ENCODE assay signal across 1 cellular context in the genomic region with DNA sequence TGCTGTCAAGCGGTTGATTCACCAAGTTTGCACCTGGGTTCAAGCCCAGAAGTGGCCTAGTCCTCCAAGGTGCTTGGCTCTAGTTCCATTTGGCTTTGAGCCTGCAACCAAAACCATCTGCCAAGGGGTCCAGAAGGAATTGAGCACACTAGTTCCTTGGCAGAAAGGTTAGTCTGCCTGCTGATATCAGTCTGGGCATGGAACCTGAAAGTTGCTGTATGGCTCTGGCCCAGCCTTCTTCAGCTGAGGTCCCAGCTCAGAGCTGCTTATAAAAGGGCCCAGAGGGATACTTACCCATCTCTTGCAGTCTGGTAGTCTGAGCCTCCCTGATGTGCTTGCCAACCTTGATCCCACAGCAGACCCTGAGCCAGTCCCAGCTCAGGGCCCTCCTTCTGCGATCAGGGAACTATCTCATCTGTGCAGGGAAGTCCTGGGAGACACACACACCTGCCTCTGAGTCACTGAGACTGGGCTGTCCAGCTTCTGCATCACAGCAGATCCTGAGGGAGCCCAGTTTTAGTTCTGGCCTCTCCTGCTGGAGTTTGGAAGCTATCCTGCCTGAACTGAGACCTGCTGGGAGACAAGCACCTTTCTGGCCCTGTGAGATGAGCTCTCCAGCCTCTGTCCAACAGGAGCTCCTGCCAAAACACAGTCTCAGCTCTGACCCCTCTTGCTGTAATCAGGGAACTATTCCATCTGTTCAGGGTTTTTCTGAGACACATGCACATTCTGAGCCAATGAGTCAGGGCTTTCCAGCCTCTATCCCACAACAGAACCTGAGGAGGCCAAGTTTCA.
TF ChIP-seq lines count a peak whose summit lies in the region.

No MANE protein-coding gene starts in this region.

TF ChIP-seq in H1, 55 proteins besides CTCF, POLR2A, EP300 and RAD21 (continued from another document):
- TF ChIP-seq, protein P1, sequence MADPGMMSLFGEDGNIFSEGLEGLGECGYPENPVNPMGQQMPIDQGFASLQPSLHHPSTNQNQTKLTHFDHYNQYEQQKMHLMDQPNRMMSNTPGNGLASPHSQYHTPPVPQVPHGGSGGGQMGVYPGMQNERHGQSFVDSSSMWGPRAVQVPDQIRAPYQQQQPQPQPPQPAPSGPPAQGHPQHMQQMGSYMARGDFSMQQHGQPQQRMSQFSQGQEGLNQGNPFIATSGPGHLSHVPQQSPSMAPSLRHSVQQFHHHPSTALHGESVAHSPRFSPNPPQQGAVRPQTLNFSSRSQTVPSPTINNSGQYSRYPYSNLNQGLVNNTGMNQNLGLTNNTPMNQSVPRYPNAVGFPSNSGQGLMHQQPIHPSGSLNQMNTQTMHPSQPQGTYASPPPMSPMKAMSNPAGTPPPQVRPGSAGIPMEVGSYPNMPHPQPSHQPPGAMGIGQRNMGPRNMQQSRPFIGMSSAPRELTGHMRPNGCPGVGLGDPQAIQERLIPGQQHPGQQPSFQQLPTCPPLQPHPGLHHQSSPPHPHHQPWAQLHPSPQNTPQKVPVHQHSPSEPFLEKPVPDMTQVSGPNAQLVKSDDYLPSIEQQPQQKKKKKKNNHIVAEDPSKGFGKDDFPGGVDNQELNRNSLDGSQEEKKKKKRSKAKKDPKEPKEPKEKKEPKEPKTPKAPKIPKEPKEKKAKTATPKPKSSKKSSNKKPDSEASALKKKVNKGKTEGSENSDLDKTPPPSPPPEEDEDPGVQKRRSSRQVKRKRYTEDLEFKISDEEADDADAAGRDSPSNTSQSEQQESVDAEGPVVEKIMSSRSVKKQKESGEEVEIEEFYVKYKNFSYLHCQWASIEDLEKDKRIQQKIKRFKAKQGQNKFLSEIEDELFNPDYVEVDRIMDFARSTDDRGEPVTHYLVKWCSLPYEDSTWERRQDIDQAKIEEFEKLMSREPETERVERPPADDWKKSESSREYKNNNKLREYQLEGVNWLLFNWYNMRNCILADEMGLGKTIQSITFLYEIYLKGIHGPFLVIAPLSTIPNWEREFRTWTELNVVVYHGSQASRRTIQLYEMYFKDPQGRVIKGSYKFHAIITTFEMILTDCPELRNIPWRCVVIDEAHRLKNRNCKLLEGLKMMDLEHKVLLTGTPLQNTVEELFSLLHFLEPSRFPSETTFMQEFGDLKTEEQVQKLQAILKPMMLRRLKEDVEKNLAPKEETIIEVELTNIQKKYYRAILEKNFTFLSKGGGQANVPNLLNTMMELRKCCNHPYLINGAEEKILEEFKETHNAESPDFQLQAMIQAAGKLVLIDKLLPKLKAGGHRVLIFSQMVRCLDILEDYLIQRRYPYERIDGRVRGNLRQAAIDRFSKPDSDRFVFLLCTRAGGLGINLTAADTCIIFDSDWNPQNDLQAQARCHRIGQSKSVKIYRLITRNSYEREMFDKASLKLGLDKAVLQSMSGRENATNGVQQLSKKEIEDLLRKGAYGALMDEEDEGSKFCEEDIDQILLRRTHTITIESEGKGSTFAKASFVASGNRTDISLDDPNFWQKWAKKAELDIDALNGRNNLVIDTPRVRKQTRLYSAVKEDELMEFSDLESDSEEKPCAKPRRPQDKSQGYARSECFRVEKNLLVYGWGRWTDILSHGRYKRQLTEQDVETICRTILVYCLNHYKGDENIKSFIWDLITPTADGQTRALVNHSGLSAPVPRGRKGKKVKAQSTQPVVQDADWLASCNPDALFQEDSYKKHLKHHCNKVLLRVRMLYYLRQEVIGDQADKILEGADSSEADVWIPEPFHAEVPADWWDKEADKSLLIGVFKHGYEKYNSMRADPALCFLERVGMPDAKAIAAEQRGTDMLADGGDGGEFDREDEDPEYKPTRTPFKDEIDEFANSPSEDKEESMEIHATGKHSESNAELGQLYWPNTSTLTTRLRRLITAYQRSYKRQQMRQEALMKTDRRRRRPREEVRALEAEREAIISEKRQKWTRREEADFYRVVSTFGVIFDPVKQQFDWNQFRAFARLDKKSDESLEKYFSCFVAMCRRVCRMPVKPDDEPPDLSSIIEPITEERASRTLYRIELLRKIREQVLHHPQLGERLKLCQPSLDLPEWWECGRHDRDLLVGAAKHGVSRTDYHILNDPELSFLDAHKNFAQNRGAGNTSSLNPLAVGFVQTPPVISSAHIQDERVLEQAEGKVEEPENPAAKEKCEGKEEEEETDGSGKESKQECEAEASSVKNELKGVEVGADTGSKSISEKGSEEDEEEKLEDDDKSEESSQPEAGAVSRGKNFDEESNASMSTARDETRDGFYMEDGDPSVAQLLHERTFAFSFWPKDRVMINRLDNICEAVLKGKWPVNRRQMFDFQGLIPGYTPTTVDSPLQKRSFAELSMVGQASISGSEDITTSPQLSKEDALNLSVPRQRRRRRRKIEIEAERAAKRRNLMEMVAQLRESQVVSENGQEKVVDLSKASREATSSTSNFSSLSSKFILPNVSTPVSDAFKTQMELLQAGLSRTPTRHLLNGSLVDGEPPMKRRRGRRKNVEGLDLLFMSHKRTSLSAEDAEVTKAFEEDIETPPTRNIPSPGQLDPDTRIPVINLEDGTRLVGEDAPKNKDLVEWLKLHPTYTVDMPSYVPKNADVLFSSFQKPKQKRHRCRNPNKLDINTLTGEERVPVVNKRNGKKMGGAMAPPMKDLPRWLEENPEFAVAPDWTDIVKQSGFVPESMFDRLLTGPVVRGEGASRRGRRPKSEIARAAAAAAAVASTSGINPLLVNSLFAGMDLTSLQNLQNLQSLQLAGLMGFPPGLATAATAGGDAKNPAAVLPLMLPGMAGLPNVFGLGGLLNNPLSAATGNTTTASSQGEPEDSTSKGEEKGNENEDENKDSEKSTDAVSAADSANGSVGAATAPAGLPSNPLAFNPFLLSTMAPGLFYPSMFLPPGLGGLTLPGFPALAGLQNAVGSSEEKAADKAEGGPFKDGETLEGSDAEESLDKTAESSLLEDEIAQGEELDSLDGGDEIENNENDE (IDR thresholded peaks at IDR 0.05; ENCODE audit: insufficient replicate concordance, low read length), result no peak
- TF ChIP-seq SIRT6 (IDR thresholded peaks at IDR 0.05; ENCODE audit: low read length) (no peak), FOSL1 (IDR thresholded peaks at IDR 0.05; ENCODE audit: insufficient read depth, low read depth, low read length) (no peak), CTBP2 (IDR thresholded peaks at IDR 0.05; ENCODE audit: borderline replicate concordance, insufficient read depth, insufficient read length, low read length) (no peak), BACH1 (IDR thresholded peaks at IDR 0.05; ENCODE audit: low read length) (no peak), BCL11A (IDR thresholded peaks at IDR 0.05; ENCODE audit: low read depth in 2 of 2, low read length in 2 of 2) (no peak), EZH2 (IDR thresholded peaks at IDR 0.05; ENCODE audit: low read depth, low read length, severe bottlenecking) (no peak)
- TF ChIP-seq, protein P2, sequence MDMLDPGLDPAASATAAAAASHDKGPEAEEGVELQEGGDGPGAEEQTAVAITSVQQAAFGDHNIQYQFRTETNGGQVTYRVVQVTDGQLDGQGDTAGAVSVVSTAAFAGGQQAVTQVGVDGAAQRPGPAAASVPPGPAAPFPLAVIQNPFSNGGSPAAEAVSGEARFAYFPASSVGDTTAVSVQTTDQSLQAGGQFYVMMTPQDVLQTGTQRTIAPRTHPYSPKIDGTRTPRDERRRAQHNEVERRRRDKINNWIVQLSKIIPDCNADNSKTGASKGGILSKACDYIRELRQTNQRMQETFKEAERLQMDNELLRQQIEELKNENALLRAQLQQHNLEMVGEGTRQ (IDR thresholded peaks at IDR 0.05; ENCODE audit: low read length), result no peak
- TF ChIP-seq, protein P3, sequence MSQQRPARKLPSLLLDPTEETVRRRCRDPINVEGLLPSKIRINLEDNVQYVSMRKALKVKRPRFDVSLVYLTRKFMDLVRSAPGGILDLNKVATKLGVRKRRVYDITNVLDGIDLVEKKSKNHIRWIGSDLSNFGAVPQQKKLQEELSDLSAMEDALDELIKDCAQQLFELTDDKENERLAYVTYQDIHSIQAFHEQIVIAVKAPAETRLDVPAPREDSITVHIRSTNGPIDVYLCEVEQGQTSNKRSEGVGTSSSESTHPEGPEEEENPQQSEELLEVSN (IDR thresholded peaks at IDR 0.05), result no peak
